Comparison of ENCODE assay signal across 15 cellular contexts in genomic region chr20:1855113-1855512, GRCh38. TPM values are rescaled to one million over a fixed set of nuclear protein-coding genes. Genes with fewer than 3 reads are reported as not detected.
A peak's percentile ranks its signal among the peaks of the same experiment; 100 is the strongest.
DNase-seq lines count a peak whose midpoint lies in the region; ATAC-seq and TF ChIP-seq lines count a peak whose summit lies in the region.
"Had no signal": no experiment of that assay in that cellular context is flagged by ENCODE, and none has a peak within 500 bp of the region (broad histone marks: within the 10 kb centered on the region; RNA-seq: fewer than 3 reads in every experiment).

No MANE protein-coding gene starts in this region.

- no peaks in the 10 kb centered on the region for H3K27me3 ChIP-seq in GM23338 (ENCODE audit: insufficient read depth)
- H3K27me3 ChIP-seq in neural cell (ENCODE audit: insufficient read depth, low read depth, low read length), result no peaks in the 10 kb centered on the region
- H3K27me3 ChIP-seq in MM.1S (replicated peaks; ENCODE audit: insufficient read depth, low read length), result no peaks in the 10 kb centered on the region

- H3K79me2 ChIP-seq in GM23338 (replicated peaks; ENCODE audit: insufficient read depth) (no peaks in the 10 kb centered on the region), neural cell (replicated peaks; ENCODE audit: insufficient read depth, low read length) (no peaks in the 10 kb centered on the region), MM.1S (ENCODE audit: low read length) (no peaks in the 10 kb centered on the region)

- H3K36me3 Mint-ChIP-seq in GM23338 (ENCODE audit: low read depth), result no peaks in the 10 kb centered on the region
- H3K36me3 Mint-ChIP-seq: CD4-positive, CD25-positive, alpha-beta regulatory T cell had no signal

- H3K9me3 ChIP-seq in neural cell (ENCODE audit: low read length) (no peaks in the 10 kb centered on the region), MM.1S (replicated peaks; ENCODE audit: insufficient read depth, low read length) (no peaks in the 10 kb centered on the region)
- H3K9me3 ChIP-seq: BLaER1 treated with 17β-estradiol and CSF1 and Interleukin-3, amounts not matched to agents 10 nM and 100 nM; HAP-1 had no signal

- H4K20me1 ChIP-seq in GM23338 (replicated peaks; ENCODE audit: insufficient read depth) (no peaks in the 10 kb centered on the region), neural cell (ENCODE audit: insufficient read depth) (no peaks in the 10 kb centered on the region), MM.1S (ENCODE audit: insufficient read depth, low read length) (no peaks in the 10 kb centered on the region)
- H4K20me1 ChIP-seq: BLaER1 treated with 17β-estradiol and CSF1 and Interleukin-3, amounts not matched to agents 10 nM and 100 nM had no signal

- TF ChIP-seq RAD21 in neural cell (conservative IDR thresholded peaks at IDR 0.05), result no peak

- H3K27ac Mint-ChIP-seq in GM23338, result peak overlapping the region; percentile 65
- H3K27ac Mint-ChIP-seq: CD4-positive, CD25-positive, alpha-beta regulatory T cell had no signal

- no peak for TF ChIP-seq EP300 in neural cell (conservative IDR thresholded peaks at IDR 0.05; ENCODE audit: poor library complexity, severe bottlenecking)

- H3K9me2 ChIP-seq in GM23338 (ENCODE audit: insufficient read depth), result no peaks in the 10 kb centered on the region
- no peaks in the 10 kb centered on the region for H3K9me2 ChIP-seq in neural cell (ENCODE audit: insufficient read depth, low read length)
- H3K9me2 ChIP-seq in MM.1S (replicated peaks; ENCODE audit: insufficient read depth, low read length), result no peaks in the 10 kb centered on the region

- H3K4me2 ChIP-seq in GM23338, result no peak overlapping the region
- H3K4me2 ChIP-seq in neural cell (ENCODE audit: low read length), result no peak overlapping the region
- H3K4me2 ChIP-seq in MM.1S (ENCODE audit: low read depth, low read length), result no peak overlapping the region

- peaks cover 2% of the 10 kb centered on the region for H3K27me3 Mint-ChIP-seq in GM23338 (ENCODE audit: insufficient read depth, low read depth, poor library complexity)

- peaks cover 15% of the 10 kb centered on the region for H3K4me1 Mint-ChIP-seq in GM23338

- H3F3A ChIP-seq in GM23338 (replicated peaks; ENCODE audit: low read depth), result no peaks in the 10 kb centered on the region
- H3F3A ChIP-seq in neural cell (ENCODE audit: insufficient read depth, low read length, poor library complexity, severe bottlenecking), result no peaks in the 10 kb centered on the region
- peaks cover 9% of the 10 kb centered on the region; the same call in 1 of the 2 replicates for H3F3A ChIP-seq in MM.1S (ENCODE audit: insufficient read depth, low read length)

- H3K27ac ChIP-seq in GM23338 (ENCODE audit: low read depth), result no peak overlapping the region
- peak overlapping the region; percentile 41 for H3K27ac ChIP-seq in neural cell (ENCODE audit: low read length)
- no peak overlapping the region for H3K27ac ChIP-seq in MM.1S (ENCODE audit: low read length)
- H3K27ac ChIP-seq: BLaER1 treated with 17β-estradiol and CSF1 and Interleukin-3, amounts not matched to agents 10 nM and 100 nM had no signal

- TF ChIP-seq CTCF in GM23338 (conservative IDR thresholded peaks at IDR 0.05; ENCODE audit: low read depth in 2 of 2) (no peak), neural cell (IDR thresholded peaks at IDR 0.05; ENCODE audit: poor library complexity, severe bottlenecking) (no peak), MM.1S (IDR thresholded peaks at IDR 0.05; ENCODE audit: low read length) (no peak)

- intact Hi-C loops in left colon (cut with DNase I, micrococcal nuclease) (no loop called here), posterior vena cava (cut with DNase I) (no loop called here)

- H3K9me3 Mint-ChIP-seq in GM23338, result no peaks in the 10 kb centered on the region

- no peak overlapping the region for H3K4me3 ChIP-seq in GM23338
- no peak overlapping the region for H3K4me3 ChIP-seq in neural cell (ENCODE audit: low read length)
- H3K4me3 ChIP-seq in MM.1S (ENCODE audit: low read length), result no peak overlapping the region
- H3K4me3 ChIP-seq: BLaER1 treated with 17β-estradiol and CSF1 and Interleukin-3, amounts not matched to agents 10 nM and 100 nM; HAP-1 had no signal

- H3K36me3 ChIP-seq in GM23338 (ENCODE audit: insufficient read depth) (no peaks in the 10 kb centered on the region; the same call in 1 of the 2 replicates), neural cell (ENCODE audit: insufficient read depth, low read length) (no peaks in the 10 kb centered on the region), MM.1S (replicated peaks; ENCODE audit: insufficient read depth, low read length) (no peaks in the 10 kb centered on the region)
- H3K36me3 ChIP-seq: BLaER1 treated with 17β-estradiol and CSF1 and Interleukin-3, amounts not matched to agents 10 nM and 100 nM; HAP-1 had no signal

- no peak overlapping the region for H2AFZ ChIP-seq in GM23338
- no peak overlapping the region for H2AFZ ChIP-seq in neural cell (ENCODE audit: low read depth, low read length)
- no peak overlapping the region for H2AFZ ChIP-seq in MM.1S (ENCODE audit: low read length)

- no peak for DNase-seq in GM23338 (ENCODE audit: low spot score)
- peak; percentile 19 to 70 for DNase-seq in NCI-H526 (lab: John Stamatoyannopoulos, UW)
- no peak for DNase-seq in left colon
- DNase-seq in MM.1S, result no peak
- DNase-seq in nucleus accumbens (lab: John Stamatoyannopoulos, UW), result no peak
- DNase-seq in posterior vena cava (ENCODE audit: low spot score), result no peak
- no peak for DNase-seq in ACHN
- DNase-seq: 8988T; Calu3; CD4-positive, CD25-positive, alpha-beta regulatory T cell; DMS 273 treated with DMSO at 0.1 percent for 48 hours; IMR-90 had no signal

- no peak overlapping the region for H3K4me3 Mint-ChIP-seq in GM23338
- H3K4me3 Mint-ChIP-seq: CD4-positive, CD25-positive, alpha-beta regulatory T cell had no signal

- in situ Hi-C loops in ACHN (cut with HindIII; ENCODE audit: low pct_ligation_motif_present, low pct_unique_long_range_greater_than_20kb, low sequenced_read_pairs), result no loop called here

- H3K4me1 ChIP-seq in GM23338 (ENCODE audit: insufficient read depth) (0 out of 2 replicates have a peak, but pooled peaks cover 6% of the 10 kb centered on the region), MM.1S (ENCODE audit: low read length) (peaks cover 16% of the 10 kb centered on the region)
- H3K4me1 ChIP-seq: HAP-1 had no signal

- H3K9ac ChIP-seq in neural cell (ENCODE audit: low read length), result no peak overlapping the region
- H3K9ac ChIP-seq in MM.1S (ENCODE audit: low read length), result no peak overlapping the region
- H3K9ac ChIP-seq: BLaER1 treated with 17β-estradiol and CSF1 and Interleukin-3, amounts not matched to agents 10 nM and 100 nM had no signal

- ATAC-seq in GM23338 (no peak), left colon (peak; percentile 43)

TF ChIP-seq in GM23338, 12 proteins besides CTCF, POLR2A, EP300 and RAD21:
- TF ChIP-seq EZH2 (IDR thresholded peaks at IDR 0.05; ENCODE audit: low read depth, unreplicated experiment) (no peak), JUNB (IDR thresholded peaks at IDR 0.05; ENCODE audit: unreplicated experiment) (no peak)

TF ChIP-seq in neural cell, 6 proteins besides CTCF, POLR2A, EP300 and RAD21:
- TF ChIP-seq MXI1 (conservative IDR thresholded peaks at IDR 0.05; ENCODE audit: poor library complexity, severe bottlenecking) (no peak), SMC3 (conservative IDR thresholded peaks at IDR 0.05; ENCODE audit: poor library complexity) (no peak), EZH2 (IDR thresholded peaks at IDR 0.05; ENCODE audit: borderline replicate concordance, insufficient read depth, low read length, poor library complexity, severe bottlenecking) (no peak), TAF1 (IDR thresholded peaks at IDR 0.05; ENCODE audit: low read depth) (no peak), REST (IDR thresholded peaks at IDR 0.05; ENCODE audit: borderline replicate concordance) (no peak), POLR2AphosphoS5 (IDR thresholded peaks at IDR 0.05) (no peak)

RNA-seq across cellular contexts. Expression of gene SIRPA, which starts 40.1 kb away (rescaled TPM):
- 2.9 and 4.2 TPM in 2 replicates for total RNA-seq in GM23338 (2014; rRNA removed; shearing (Covaris generic))
- polyA plus RNA-seq in GM23338 (2016; fragmentation: Nextera tagmentation; extraction: Ambion mirVana) (1.2 and 1.5 TPM in 2 replicates), neural cell (6.7 and 8.0 TPM in 2 replicates)
- total RNA-seq in left colon (10 to 100 TPM in 1 of 2 donors, 1 to 10 TPM in 1; 7.4 to 13.3 TPM), posterior vena cava (10 to 100 TPM; 39.7 to 42.1 TPM)
- 6.8 and 8.2 TPM in 2 replicates for polyA minus RNA-seq in neural cell
- total RNA-seq: CD4-positive, CD25-positive, alpha-beta regulatory T cell had no signal
- polyA plus RNA-seq: CD4-positive, CD25-positive, alpha-beta regulatory T cell had no signal

Comparison
In these comparisons a context has a peak if more than half of its experiments do, and no peak if none do; other contexts are left out.
1. DNase-seq: peak in NCI-H526 (2 of 2); none in GM23338 (single experiment), left colon (0 of 2), MM.1S (single experiment), nucleus accumbens (0 of 56), posterior vena cava (single experiment) and ACHN (single experiment).